In genomic region chr15:84915011-84915958, GRCh38 we compare ENCODE assay signal across 1 cellular context.
A peak's percentile ranks its signal among the peaks of the same experiment; 100 is the strongest.
TF ChIP-seq lines count a peak whose summit lies in the region.

No MANE protein-coding gene starts in this region.

TF ChIP-seq in SK-N-SH, 30 proteins besides CTCF, POLR2A, EP300 and RAD21 (continued from another document):
- TF ChIP-seq USF1 (IDR thresholded peaks at IDR 0.05; ENCODE audit: borderline replicate concordance, low read depth) (no peak), RCOR1 (IDR thresholded peaks at IDR 0.05; ENCODE audit: low read length) (peak; percentile 58; the same call in 1 of the 2 replicates), CHD2 (IDR thresholded peaks at IDR 0.05; ENCODE audit: low read length, partially characterized antibody) (peak; percentile 41), RFX5 (IDR thresholded peaks at IDR 0.05; ENCODE audit: low read length) (peak; percentile 96), FOXJ3 (CRISPR knock-in tag; IDR thresholded peaks at IDR 0.05) (peak; percentile 89), ELF1 (IDR thresholded peaks at IDR 0.05) (no peak), NRF1 (IDR thresholded peaks at IDR 0.05; ENCODE audit: low read depth, low read length) (no peak), PBX3 (IDR thresholded peaks at IDR 0.05) (no peak), FOSL2 (IDR thresholded peaks at IDR 0.05; ENCODE audit: borderline replicate concordance, low read depth) (no peak), NFIC (IDR thresholded peaks at IDR 0.05; ENCODE audit: borderline replicate concordance) (no peak), IRF3 (IDR thresholded peaks at IDR 0.05; ENCODE audit: low read depth, low read length) (no peak), MEF2A (IDR thresholded peaks at IDR 0.05; ENCODE audit: borderline replicate concordance, low read depth) (no peak)
- TF ChIP-seq, protein P1, sequence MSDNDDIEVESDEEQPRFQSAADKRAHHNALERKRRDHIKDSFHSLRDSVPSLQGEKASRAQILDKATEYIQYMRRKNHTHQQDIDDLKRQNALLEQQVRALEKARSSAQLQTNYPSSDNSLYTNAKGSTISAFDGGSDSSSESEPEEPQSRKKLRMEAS (IDR thresholded peaks at IDR 0.05; ENCODE audit: low read depth) = 0 out of 2 replicates have a peak, but pooled peaks have one; percentile 60
